ENCODE assay signal across 21 cellular contexts in genomic region chr18:11150271-11150615, GRCh38. TPM values are rescaled to one million over a fixed set of nuclear protein-coding genes. Genes with fewer than 3 reads are reported as not detected.
DNase-seq lines count a peak whose midpoint lies in the region; ATAC-seq, FAIRE-seq and TF ChIP-seq lines count a peak whose summit lies in the region.
"Had no signal": no experiment of that assay in that cellular context is flagged by ENCODE, and none has a peak within 500 bp of the region (broad histone marks: within the 10 kb centered on the region; RNA-seq: fewer than 3 reads in every experiment).

No MANE protein-coding gene starts in this region.

- ATAC-seq in HG03354 (IDR thresholded peaks at IDR 0.05; ENCODE audit: poor library complexity, severe bottlenecking, unreplicated experiment) (no peak), pancreas (no peak)
- ATAC-seq: activated CD8-positive, alpha-beta memory T cell treated with anti-CD3 and anti-CD28 coated beads, Interleukin-2, amount 10 ng/mL, durations not matched to agents 7 days and 5 days; natural killer cell had no signal

- H3K27me3 ChIP-seq in HUES48 (ENCODE audit: control insufficient read depth, insufficient read depth, low read length) (peaks cover 69% of the 10 kb centered on the region), iPS-20b (ENCODE audit: insufficient read depth, low read length) (peaks cover 63% of the 10 kb centered on the region), prostate gland (replicated peaks; ENCODE audit: insufficient read depth) (peaks cover 10% of the 10 kb centered on the region), pancreas (peaks cover 0 to 17% (median 3%) of the 10 kb centered on the region in 4 donors)

- 81% methylated on average over 5 of the region's 5 CpGs for WGBS in prostate gland
- WGBS in pancreas, 2 donors = 30 to 38% methylated on average over 5 of the region's 5 CpGs

- intact Hi-C loops in prostate gland (cut with DNase I) = loop anchor here (5.0 kb wide), 1 partner anchor 588 kb away; no protein-coding TSS in a partner anchor
- intact Hi-C loops in pancreas (cut with DNase I) = loop anchor here in 1 of 3 donors (5.0 to 10.0 kb wide), 3 partner anchors 298 to 588 kb away; no protein-coding TSS in a partner anchor

- TF ChIP-seq POLR2A in prostate gland (IDR thresholded peaks at IDR 0.05) = no peak

- H3K36me3 ChIP-seq in HUES48 (ENCODE audit: control insufficient read depth, insufficient read depth, low read length) (no peaks in the 10 kb centered on the region), iPS-20b (ENCODE audit: insufficient read depth, low read depth, low read length) (no peaks in the 10 kb centered on the region), prostate gland (no peaks in the 10 kb centered on the region), pancreas (no peaks in the 10 kb centered on the region)
- H3K36me3 ChIP-seq: stomach had no signal

- H3K9me3 ChIP-seq in HUES48 (ENCODE audit: control insufficient read depth, insufficient read depth, low read length) (no peaks in the 10 kb centered on the region), iPS-20b (ENCODE audit: insufficient read depth, low read depth, low read length) (no peaks in the 10 kb centered on the region), prostate gland (no peaks in the 10 kb centered on the region), pancreas (no peaks in the 10 kb centered on the region)
- H3K9me3 ChIP-seq: stomach had no signal

- FAIRE-seq in pancreas (lab: Jason Lieb, UNC) = no peak

- peak overlapping the region; percentile 64 for H3K4me3 ChIP-seq in HUES48 (ENCODE audit: low read depth, low read length)
- H3K4me3 ChIP-seq in iPS-20b (ENCODE audit: low read length) = peak overlapping the region; percentile 67; the same call in 1 of the 2 replicates
- no peak overlapping the region for H3K4me3 ChIP-seq in prostate gland
- no peak overlapping the region for H3K4me3 ChIP-seq in pancreas

- DNase-seq in prostate gland (ENCODE audit: low spot score) = no peak
- DNase-seq in pancreas = no peak
- no peak for DNase-seq in ureter (ENCODE audit: low spot score)
- DNase-seq: activated CD4-positive, alpha-beta T cell treated with anti-CD3 and anti-CD28 coated beads, Interleukin-2, amount 10 ng/mL, durations not matched to agents 24 days and 14 days; activated CD8-positive, alpha-beta memory T cell treated with anti-CD3 and anti-CD28 coated beads, Interleukin-2, amount 10 ng/mL, durations not matched to agents 7 days and 5 days; COR-L47; DMS79 treated with DMSO at 0.1 percent for 48 hours; HFFc6; natural killer cell; NCI-H774; SHP77 treated with DMSO at 0.1 percent for 48 hours; stimulated activated CD4-positive, alpha-beta T cell treated with anti-CD3 and anti-CD28 coated beads, Interleukin-4, amount 100 ng/mL, for 24 hours; stomach had no signal

- no peak for TF ChIP-seq CTCF in prostate gland (IDR thresholded peaks at IDR 0.05)
- TF ChIP-seq CTCF in pancreas (IDR thresholded peaks at IDR 0.05) = no peak

- no peak overlapping the region for H3K27ac ChIP-seq in HUES48 (ENCODE audit: low read depth, low read length)
- peak overlapping the region; percentile 72 for H3K27ac ChIP-seq in cingulate gyrus (ENCODE audit: low read depth, low read length)
- no peak overlapping the region for H3K27ac ChIP-seq in iPS-20b (ENCODE audit: low read length)
- peak overlapping the region; percentile 60 for H3K27ac ChIP-seq in temporal lobe (ENCODE audit: low read depth, low read length)
- no peak overlapping the region for H3K27ac ChIP-seq in prostate gland
- no peak overlapping the region for H3K27ac ChIP-seq in pancreas
- H3K27ac ChIP-seq: HL-60, stomach had no signal

- peaks cover 44% of the 10 kb centered on the region for H3K4me1 ChIP-seq in HUES48 (ENCODE audit: control insufficient read depth, insufficient read depth, low read length)
- peaks cover 39% of the 10 kb centered on the region for H3K4me1 ChIP-seq in iPS-20b (ENCODE audit: insufficient read depth, low read length)
- no peaks in the 10 kb centered on the region for H3K4me1 ChIP-seq in prostate gland (replicated peaks)
- peaks cover 0 to 7% (median 0%) of the 10 kb centered on the region in 3 donors for H3K4me1 ChIP-seq in pancreas

- H3K9ac ChIP-seq in HUES48 (ENCODE audit: low read depth, low read length) (no peak overlapping the region), iPS-20b (ENCODE audit: low read depth, low read length) (no peak overlapping the region; the same call in 1 of the 2 replicates)

RNA-seq across cellular contexts. Expression of gene PIEZO2, which starts 0.9 kb away (rescaled TPM):
- total RNA-seq in temporal lobe (3.9 TPM), prostate gland (10 to 100 TPM in 1 of 2 donors, 1 to 10 TPM in 1; 4.1 to 19.0 TPM), pancreas (10 to 100 TPM in 1 of 6 donors, 1 to 10 TPM in 5; 1.1 to 11.1 (median 3.6) TPM), ureter (3.9 TPM)
- polyA plus RNA-seq in pancreas = under 1 TPM; 0.38 to 0.96 TPM
- total RNA-seq: activated CD4-positive, alpha-beta T cell treated with anti-CD3 and anti-CD28 coated beads, Interleukin-2, amount 10 ng/mL, durations not matched to agents 24 days and 14 days; activated CD8-positive, alpha-beta memory T cell treated with anti-CD3 and anti-CD28 coated beads, Interleukin-2, amount 10 ng/mL, durations not matched to agents 7 days and 5 days; activated T-helper 1 cell treated with anti-CD3 and anti-CD28 coated beads, Interleukin-12 subunit alpha, Interleukin-12 subunit beta, Interleukin-2, Interleukin-4 antibody, amounts not matched to agents 30 ng/mL and 10 ng/mL and 1 ng/mL, durations not matched to agents 14 hours and 24 hours and 36 hours; HFFc6; natural killer cell; T-helper 1 cell treated with Interleukin-12 subunit alpha and Interleukin-12 subunit beta and Interleukin-4 antibody, amounts not matched to agents 30 ng/mL and 1 ng/mL, for 36 hours had no signal

Comparison
In these comparisons a context has a peak if more than half of its experiments do, and no peak if none do; other contexts are left out.
1. H3K27ac ChIP-seq: peak in cingulate gyrus (single experiment) and temporal lobe (single experiment); none in HUES48 (single experiment), iPS-20b (single experiment), prostate gland (0 of 2) and pancreas (0 of 4).
2. H3K4me3 ChIP-seq: peak in HUES48 (single experiment) and iPS-20b (single experiment); none in prostate gland (0 of 2) and pancreas (0 of 4).